In genomic region chr3:36989000-36989399, GRCh38 we compare ENCODE assay signal across 13 cellular contexts. TPM values are rescaled to one million over a fixed set of nuclear protein-coding genes. Genes with fewer than 3 reads are reported as not detected.
DNase-seq lines count a peak whose midpoint lies in the region; ATAC-seq, FAIRE-seq and TF ChIP-seq lines count a peak whose summit lies in the region.
"Had no signal": no experiment of that assay in that cellular context is flagged by ENCODE, and none has a peak within 500 bp of the region (broad histone marks: within the 10 kb centered on the region; RNA-seq: fewer than 3 reads in every experiment).

No MANE protein-coding gene starts in this region.

- H3K27me3 ChIP-seq in iPS-18a (ENCODE audit: control insufficient read depth, insufficient read depth, low read length) (no peaks in the 10 kb centered on the region), subcutaneous abdominal adipose tissue (ENCODE audit: control insufficient read depth in 5 of 5, insufficient read depth in 4 of 5, low read length in 5 of 5) (no peaks in the 10 kb centered on the region), Caco-2 (replicated peaks; ENCODE audit: control insufficient read depth, insufficient read depth, low read length) (no peaks in the 10 kb centered on the region), small intestine (ENCODE audit: control insufficient read depth in 2 of 2, insufficient read depth in 2 of 2, low read length in 2 of 2) (no peaks in the 10 kb centered on the region)

- H3K4me3 Mint-ChIP-seq in activated naive CD4-positive, alpha-beta T cell treated with anti-CD3 and anti-CD28 coated beads, Interleukin-2, amount 50 U/mL, for 24 hours: peak overlapping the region; percentile 80
- peak overlapping the region; percentile 57 for H3K4me3 Mint-ChIP-seq in activated CD4-positive, alpha-beta memory T cell treated with anti-CD3 and anti-CD28 coated beads for 36 hours
- H3K4me3 Mint-ChIP-seq in Caco-2 (ENCODE audit: unreplicated experiment): no peak overlapping the region

- H3K27ac ChIP-seq in iPS-18a (ENCODE audit: low read length) (no peak overlapping the region), subcutaneous abdominal adipose tissue (ENCODE audit: low read depth, low read length) (no peak overlapping the region), small intestine (ENCODE audit: low read depth in 1 of 2, low read length in 1 of 2) (no peak overlapping the region)

- H3K27ac Mint-ChIP-seq in activated naive CD4-positive, alpha-beta T cell treated with anti-CD3 and anti-CD28 coated beads, Interleukin-2, amount 50 U/mL, for 24 hours: peak overlapping the region; percentile 47
- H3K27ac Mint-ChIP-seq in activated naive CD4-positive, alpha-beta T cell treated with anti-CD3 and anti-CD28 coated beads, Interleukin-2, amount 50 U/mL, for 72 hours: peak overlapping the region in 1 of 2 donors; percentile 5
- no peak overlapping the region for H3K27ac Mint-ChIP-seq in activated CD4-positive, alpha-beta memory T cell treated with anti-CD3 and anti-CD28 coated beads for 36 hours
- no peak overlapping the region for H3K27ac Mint-ChIP-seq in Caco-2 (ENCODE audit: unreplicated experiment)

- peaks cover 50% of the 10 kb centered on the region for H3K4me1 Mint-ChIP-seq in activated naive CD4-positive, alpha-beta T cell treated with anti-CD3 and anti-CD28 coated beads, Interleukin-2, amount 50 U/mL, for 24 hours
- peaks cover 42% of the 10 kb centered on the region for H3K4me1 Mint-ChIP-seq in activated CD4-positive, alpha-beta memory T cell treated with anti-CD3 and anti-CD28 coated beads for 36 hours (ENCODE audit: low read depth)
- H3K4me1 Mint-ChIP-seq in Caco-2 (ENCODE audit: low read depth, unreplicated experiment): peaks cover 8% of the 10 kb centered on the region

- H3K9ac ChIP-seq in iPS-18a (ENCODE audit: low read length) (no peak overlapping the region), subcutaneous abdominal adipose tissue (ENCODE audit: low read length in 5 of 5) (peak overlapping the region in 3 of 5 donors; percentile 48 to 55 (median 50))

- no peak for DNase-seq in activated naive CD4-positive, alpha-beta T cell treated with anti-CD3 and anti-CD28 coated beads, Interleukin-2, amount 50 U/mL, for 72 hours (ENCODE audit: low spot score in 2 of 2)
- DNase-seq in activated CD4-positive, alpha-beta memory T cell treated with anti-CD3 and anti-CD28 coated beads for 36 hours: no peak
- DNase-seq in Caco-2 (no peak), small intestine (no peak)
- DNase-seq: AML-193, KG1, NCI-H2227 treated with DMSO at 0.1 percent for 48 hours had no signal

- no peaks in the 10 kb centered on the region for H3K9me3 ChIP-seq in iPS-18a (ENCODE audit: control insufficient read depth, low read depth, low read length)
- no peaks in the 10 kb centered on the region for H3K9me3 ChIP-seq in subcutaneous abdominal adipose tissue (ENCODE audit: control insufficient read depth in 5 of 5, low read length in 5 of 5)
- no peaks in the 10 kb centered on the region for H3K9me3 ChIP-seq in Caco-2
- H3K9me3 ChIP-seq in small intestine (ENCODE audit: control insufficient read depth, low read depth): no peaks in the 10 kb centered on the region

- H3K4me1 ChIP-seq in iPS-18a (ENCODE audit: control insufficient read depth, low read depth, low read length) (peaks cover 25% of the 10 kb centered on the region), subcutaneous abdominal adipose tissue (ENCODE audit: control insufficient read depth in 5 of 5, insufficient read depth in 5 of 5, low read length in 5 of 5) (peaks cover 2 to 51% (median 50%) of the 10 kb centered on the region in 5 donors), Caco-2 (no peaks in the 10 kb centered on the region), small intestine (ENCODE audit: control insufficient read depth in 2 of 2, insufficient read depth in 1 of 2, low read depth in 1 of 2, low read length in 1 of 2) (peaks cover 6 to 13% of the 10 kb centered on the region in 2 donors)

- peak overlapping the region; percentile 98 for H3K4me3 ChIP-seq in iPS-18a (ENCODE audit: low read length)
- H3K4me3 ChIP-seq in subcutaneous abdominal adipose tissue (ENCODE audit: low read depth in 1 of 5, low read length in 5 of 5): peak overlapping the region in 2 of 5 donors; percentile 37 to 42
- H3K4me3 ChIP-seq in Caco-2 (ENCODE audit: low read depth, low read length): no peak overlapping the region
- no peak overlapping the region for H3K4me3 ChIP-seq in small intestine (ENCODE audit: low read depth in 1 of 2, low read length in 2 of 2)

- FAIRE-seq in small intestine (lab: Jason Lieb, UNC): no peak
- FAIRE-seq: GM12892 had no signal

- WGBS in small intestine, 3 donors: 70 to 86% (median 78%) methylated on average over 3 of the region's 3 CpGs

- CTCF ChIA-PET in activated CD4-positive, alpha-beta memory T cell treated with anti-CD3 and anti-CD28 coated beads for 36 hours (lab: Charles Lee): interaction anchor here (0.8 to 1.5 kb wide), 3 partner anchors 19 to 120 kb away, joined by 3 to 10 read pairs (median 4); no protein-coding TSS in a partner anchor
- CTCF ChIA-PET in Caco-2 (lab: Charles Lee): no interaction called here

- no peaks in the 10 kb centered on the region for H3K9me3 Mint-ChIP-seq in activated naive CD4-positive, alpha-beta T cell treated with anti-CD3 and anti-CD28 coated beads, Interleukin-2, amount 50 U/mL, for 24 hours
- H3K9me3 Mint-ChIP-seq in activated naive CD4-positive, alpha-beta T cell treated with anti-CD3 and anti-CD28 coated beads, Interleukin-2, amount 50 U/mL, for 72 hours: peaks cover 0 to 4% of the 10 kb centered on the region in 2 donors
- no peaks in the 10 kb centered on the region for H3K9me3 Mint-ChIP-seq in activated CD4-positive, alpha-beta memory T cell treated with anti-CD3 and anti-CD28 coated beads for 36 hours
- no peaks in the 10 kb centered on the region for H3K9me3 Mint-ChIP-seq in Caco-2 (ENCODE audit: unreplicated experiment)
- H3K9me3 Mint-ChIP-seq: stimulated activated naive CD8-positive, alpha-beta T cell treated with anti-CD3 and anti-CD28 coated beads, Interleukin-15, Interleukin-2, amounts not matched to agents 100 ng/mL and 50 ng/mL, for 24 hours had no signal

- TF ChIP-seq CTCF in Caco-2 (IDR thresholded peaks at IDR 0.05; ENCODE audit: insufficient read depth in 1 of 2, low read depth in 1 of 2, low read length in 1 of 2, severe bottlenecking in 1 of 2, unreplicated experiment in 1 of 2): no peak

- peaks cover 36% of the 10 kb centered on the region for H3K36me3 Mint-ChIP-seq in activated naive CD4-positive, alpha-beta T cell treated with anti-CD3 and anti-CD28 coated beads, Interleukin-2, amount 50 U/mL, for 24 hours
- H3K36me3 Mint-ChIP-seq in activated naive CD4-positive, alpha-beta T cell treated with anti-CD3 and anti-CD28 coated beads, Interleukin-2, amount 50 U/mL, for 72 hours: peaks cover 35 to 42% of the 10 kb centered on the region in 2 donors
- H3K36me3 Mint-ChIP-seq in activated CD4-positive, alpha-beta memory T cell treated with anti-CD3 and anti-CD28 coated beads for 36 hours: peaks cover 55% of the 10 kb centered on the region
- peaks cover 45% of the 10 kb centered on the region for H3K36me3 Mint-ChIP-seq in Caco-2 (ENCODE audit: insufficient read depth, unreplicated experiment)

- POLR2A ChIA-PET in activated CD4-positive, alpha-beta memory T cell treated with anti-CD3 and anti-CD28 coated beads for 36 hours (lab: Charles Lee): interaction anchor here (0.8 kb wide), 1 partner anchor 19 kb away, joined by 3 read pairs; no protein-coding TSS in a partner anchor
- POLR2A ChIA-PET in Caco-2 (lab: Charles Lee): interaction anchor here (0.6 kb wide), 1 partner anchor 131 kb away, joined by 3 read pairs; no protein-coding TSS in a partner anchor

- no peaks in the 10 kb centered on the region for H3K27me3 Mint-ChIP-seq in activated naive CD4-positive, alpha-beta T cell treated with anti-CD3 and anti-CD28 coated beads, Interleukin-2, amount 50 U/mL, for 24 hours
- H3K27me3 Mint-ChIP-seq in activated CD4-positive, alpha-beta memory T cell treated with anti-CD3 and anti-CD28 coated beads for 36 hours: no peaks in the 10 kb centered on the region
- no peaks in the 10 kb centered on the region for H3K27me3 Mint-ChIP-seq in Caco-2 (ENCODE audit: insufficient read depth, unreplicated experiment)
- H3K27me3 Mint-ChIP-seq: stimulated activated naive CD8-positive, alpha-beta T cell treated with anti-CD3 and anti-CD28 coated beads, Interleukin-15, Interleukin-2, amounts not matched to agents 100 ng/mL and 50 ng/mL, for 24 hours had no signal

- ATAC-seq in activated naive CD4-positive, alpha-beta T cell treated with anti-CD3 and anti-CD28 coated beads, Interleukin-2, amount 50 U/mL, for 72 hours: no peak
- ATAC-seq in GM21390 (IDR thresholded peaks at IDR 0.05; ENCODE audit: unreplicated experiment): no peak

- H3K36me3 ChIP-seq in iPS-18a (ENCODE audit: control insufficient read depth, low read depth, low read length) (peaks cover 54% of the 10 kb centered on the region), subcutaneous abdominal adipose tissue (ENCODE audit: control insufficient read depth in 5 of 5, insufficient read depth in 5 of 5, low read length in 5 of 5) (peaks cover 26 to 41% (median 32%) of the 10 kb centered on the region in 5 donors), Caco-2 (ENCODE audit: control insufficient read depth, insufficient read depth, low read length) (no peaks in the 10 kb centered on the region), small intestine (ENCODE audit: control insufficient read depth in 2 of 2, insufficient read depth in 2 of 2, low read length in 2 of 2) (peaks cover 5 to 9% of the 10 kb centered on the region in 2 donors)

- BruUV-seq in Caco-2 (replicated peaks; lab: Mats Ljungman, UMichigan): no TSS peak

- intact Hi-C loops in activated CD4-positive, alpha-beta memory T cell treated with anti-CD3 and anti-CD28 coated beads for 36 hours (cut with micrococcal nuclease): no loop called here
- intact Hi-C loops in Caco-2 (cut with micrococcal nuclease; ENCODE audit: unreplicated experiment): no loop called here

RNA-seq across cellular contexts. Expression of gene EPM2AIP1, which starts 3.9 kb away (rescaled TPM):
- 10 to 100 TPM; 12.0 to 16.2 TPM for total RNA-seq in activated naive CD4-positive, alpha-beta T cell treated with anti-CD3 and anti-CD28 coated beads, Interleukin-2, amount 50 U/mL, for 72 hours
- 10 to 100 TPM; 11.7 to 16.7 TPM for total RNA-seq in activated CD4-positive, alpha-beta memory T cell treated with anti-CD3 and anti-CD28 coated beads for 36 hours
- total RNA-seq in Caco-2 (2022): 12.2 and 18.7 TPM in 2 replicates
- 1 to 10 TPM; 1.8 to 4.0 (median 1.9) TPM for polyA plus RNA-seq in small intestine

RNA-seq across cellular contexts. Expression of gene MLH1, which starts 4.3 kb away (rescaled TPM):
- total RNA-seq in activated naive CD4-positive, alpha-beta T cell treated with anti-CD3 and anti-CD28 coated beads, Interleukin-2, amount 50 U/mL, for 72 hours: 10 to 100 TPM; 67.1 to 88.3 TPM
- total RNA-seq in activated CD4-positive, alpha-beta memory T cell treated with anti-CD3 and anti-CD28 coated beads for 36 hours: 100 to 1,000 TPM in 1 of 2 experiments, 10 to 100 TPM in 1; 85.8 to 102 TPM
- 49.6 and 51.0 TPM in 2 replicates for total RNA-seq in Caco-2 (2022)
- 10 to 100 TPM in 2 of 3 donors, 1 to 10 TPM in 1; 5.6 to 20.2 (median 10.8) TPM for polyA plus RNA-seq in small intestine

RNA-seq across cellular contexts. Expression of gene TRANK1, which starts 44.1 kb away (rescaled TPM):
- total RNA-seq in activated naive CD4-positive, alpha-beta T cell treated with anti-CD3 and anti-CD28 coated beads, Interleukin-2, amount 50 U/mL, for 72 hours: 10 to 100 TPM; 16.8 to 21.5 TPM
- 10 to 100 TPM; 11.7 to 17.1 TPM for total RNA-seq in activated CD4-positive, alpha-beta memory T cell treated with anti-CD3 and anti-CD28 coated beads for 36 hours
- total RNA-seq in Caco-2 (2022): 4.3 and 5.0 TPM in 2 replicates
- 10 to 100 TPM in 2 of 3 donors, 1 to 10 TPM in 1; 8.8 to 23.5 (median 19.2) TPM for polyA plus RNA-seq in small intestine
